Comparison of ENCODE assay signal across 8 cellular contexts in the genomic region with DNA sequence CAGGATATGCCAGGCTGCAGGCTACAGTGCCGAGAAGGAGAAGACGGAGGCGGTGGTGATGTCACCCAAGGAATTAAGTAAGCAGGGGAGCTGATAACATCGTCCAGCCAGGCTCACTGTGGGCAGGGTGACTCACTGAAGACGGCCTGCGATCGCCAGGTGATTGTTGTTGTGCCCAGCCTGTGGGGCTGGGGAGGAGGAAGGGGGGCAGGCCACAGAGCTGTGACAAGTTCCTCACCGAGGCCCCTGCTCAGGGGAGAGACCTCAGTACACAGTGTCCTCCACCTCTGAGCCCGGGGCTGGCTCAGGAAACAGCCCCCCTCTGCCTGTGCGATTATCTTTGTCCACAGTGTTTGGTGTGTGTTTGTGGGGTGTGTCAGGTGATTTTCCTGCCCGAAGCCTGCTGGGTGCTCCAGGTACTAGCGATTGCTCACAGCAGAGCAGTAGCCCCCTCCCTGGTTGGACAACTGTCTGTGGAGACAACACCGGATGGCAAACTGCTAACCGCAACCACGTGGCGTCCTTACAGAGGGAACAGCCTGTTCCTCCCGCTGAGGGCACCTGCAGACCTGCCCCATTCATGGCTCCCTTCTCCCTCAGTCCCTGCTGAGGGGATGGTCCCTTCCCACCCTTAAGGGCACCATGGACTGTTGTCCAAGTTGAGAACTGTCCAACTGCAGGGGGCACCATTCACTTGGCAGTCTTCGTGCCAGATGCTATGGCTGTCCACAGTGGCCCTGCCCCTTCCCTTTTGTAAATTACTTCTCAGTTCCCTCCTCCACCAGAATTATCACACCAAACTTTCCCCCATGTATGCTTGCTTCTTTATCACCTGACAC.
DNase-seq lines count a peak whose midpoint lies in the region; ATAC-seq and TF ChIP-seq lines count a peak whose summit lies in the region.

No MANE protein-coding gene starts in this region.

- H3K27ac ChIP-seq in aorta (ENCODE audit: low read depth in 1 of 2, low read length in 2 of 2): no peak overlapping the region

- H3K9me3 ChIP-seq in aorta (ENCODE audit: control insufficient read depth, low read length): no peaks in the 10 kb centered on the region

- TF ChIP-seq CTCF in retinal pigment epithelial cell (conservative IDR thresholded peaks at IDR 0.05; ENCODE audit: low read depth, low read length): peak; percentile 34

- no peaks in the 10 kb centered on the region for H3K36me3 ChIP-seq in aorta (ENCODE audit: control insufficient read depth in 1 of 2, insufficient read depth in 2 of 2, low read length in 1 of 2)

- intact Hi-C loops in Right ventricle myocardium inferior (cut with DNase I): loop anchor here (2.0 kb wide), 3 partner anchors 88 to 354 kb away; a partner anchor contains a TSS
- intact Hi-C loops in aorta (cut with DNase I): no loop called here

- WGBS in aorta, 2 donors: 58 to 64% methylated on average over 17 to 18 of the region's 18 CpGs

- H3K4me3 ChIP-seq in retinal pigment epithelial cell (ENCODE audit: low read length): no peak overlapping the region
- no peak overlapping the region for H3K4me3 ChIP-seq in aorta (ENCODE audit: low read length in 2 of 2)

- peak; percentile 41 for ATAC-seq in HG03460 (IDR thresholded peaks at IDR 0.05; ENCODE audit: unreplicated experiment)
- peak; percentile 77 for ATAC-seq in SK-N-SH treated with all-trans-retinoic acid at 6 μM for 48 hours
- ATAC-seq in Right ventricle myocardium inferior: peak; percentile 58
- peak; percentile 69 for ATAC-seq in aorta (ENCODE audit: low FRiP score)

- DNase-seq in DMS153 treated with DMSO at 0.1 percent for 48 hours (lab: John Stamatoyannopoulos, UW; ENCODE audit: unreplicated experiment) (peak; percentile 4), DMS153 (lab: John Stamatoyannopoulos, UW) (no peak), Right ventricle myocardium inferior (ENCODE audit: missing footprints) (peak; percentile 90), retinal pigment epithelial cell (ENCODE audit: low read depth) (peak; percentile 75), aorta (peak; percentile 84 to 85)
- peak; percentile 64 for DNase-seq in activated naive CD4-positive, alpha-beta T cell treated with anti-CD3 and anti-CD28 coated beads, Interleukin-2, amount 50 U/mL, for 16 hours

- H3K4me1 ChIP-seq in aorta (ENCODE audit: control insufficient read depth in 1 of 2, insufficient read depth in 2 of 2, low read length in 2 of 2): no peaks in the 10 kb centered on the region

- H3K27me3 ChIP-seq in aorta (ENCODE audit: control insufficient read depth in 1 of 2, insufficient read depth in 2 of 2, low read length in 1 of 2): no peaks in the 10 kb centered on the region

TF ChIP-seq in SK-N-SH treated with all-trans-retinoic acid at 6 μM for 48 hours, 23 proteins besides CTCF, POLR2A, EP300 and RAD21:
- TF ChIP-seq ZC3H10 (CRISPR knock-in tag; IDR thresholded peaks at IDR 0.05): no peak
- TF ChIP-seq, protein P1, sequence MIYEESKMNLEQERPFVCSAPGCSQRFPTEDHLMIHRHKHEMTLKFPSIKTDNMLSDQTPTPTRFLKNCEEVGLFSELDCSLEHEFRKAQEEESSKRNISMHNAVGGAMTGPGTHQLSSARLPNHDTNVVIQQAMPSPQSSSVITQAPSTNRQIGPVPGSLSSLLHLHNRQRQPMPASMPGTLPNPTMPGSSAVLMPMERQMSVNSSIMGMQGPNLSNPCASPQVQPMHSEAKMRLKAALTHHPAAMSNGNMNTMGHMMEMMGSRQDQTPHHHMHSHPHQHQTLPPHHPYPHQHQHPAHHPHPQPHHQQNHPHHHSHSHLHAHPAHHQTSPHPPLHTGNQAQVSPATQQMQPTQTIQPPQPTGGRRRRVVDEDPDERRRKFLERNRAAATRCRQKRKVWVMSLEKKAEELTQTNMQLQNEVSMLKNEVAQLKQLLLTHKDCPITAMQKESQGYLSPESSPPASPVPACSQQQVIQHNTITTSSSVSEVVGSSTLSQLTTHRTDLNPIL (CRISPR knock-in tag; IDR thresholded peaks at IDR 0.05; ENCODE audit: low read depth): 0 out of 2 replicates have a peak, but pooled peaks have one; percentile 41
